Comparison of ENCODE assay signal across 21 cellular contexts in genomic region chr1:199743227-199743626, GRCh38.
DNase-seq lines count a peak whose midpoint lies in the region; TF ChIP-seq lines count a peak whose summit lies in the region.
"Had no signal": no experiment of that assay in that cellular context is flagged by ENCODE, and none has a peak within 500 bp of the region (broad histone marks: within the 10 kb centered on the region; RNA-seq: fewer than 3 reads in every experiment).

No MANE protein-coding gene starts in this region.

- H3F3A ChIP-seq in smooth muscle cell (ENCODE audit: low read depth), result no peaks in the 10 kb centered on the region

- TF ChIP-seq CTCF in fibroblast of pulmonary artery (IDR thresholded peaks at IDR 0.05; ENCODE audit: low read length, missing control alignments), result no peak
- TF ChIP-seq CTCF in smooth muscle cell (IDR thresholded peaks at IDR 0.05; ENCODE audit: borderline replicate concordance, insufficient read depth, poor library complexity, severe bottlenecking), result no peak

- DNase-seq in NOMO-1 (lab: John Stamatoyannopoulos, UW; ENCODE audit: unreplicated experiment in 2 of 2) (peak; percentile 7 to 64), NOMO-1 treated with dmso at 0.1 percent for 144 hours (lab: John Stamatoyannopoulos, UW; ENCODE audit: unreplicated experiment) (no peak), adipocyte (ENCODE audit: low read depth) (peak; percentile 11), fibroblast of pulmonary artery (ENCODE audit: low read depth) (peak; percentile 42), smooth muscle cell (lab: John Stamatoyannopoulos, UW; ENCODE audit: unreplicated experiment) (no peak), MG63 (no peak), RKO (ENCODE audit: low spot score) (no peak), posterior cingulate gyrus (no peak)
- DNase-seq: activated CD4-positive, alpha-beta memory T cell treated with anti-CD3 and anti-CD28 coated beads, Interleukin-2, amount 10 ng/mL, durations not matched to agents 7 days and 5 days; activated CD4-positive, CD25-positive, alpha-beta regulatory T cell; activated gamma-delta T cell treated with Interleukin-2 at 50 U/mL for 16 hours; COR-L47; DMS79 treated with DMSO at 0.1 percent for 48 hours; MM.1S; NCI-H1436 treated with DMSO at 0.1 percent for 48 hours; NCI-H510A treated with DMSO at 0.1 percent for 48 hours; nucleus accumbens; stimulated activated CD8-positive, alpha-beta memory T cell treated with anti-CD3 and anti-CD28 coated beads, Interleukin-4, amount 100 ng/mL, for 48 hours had no signal

- H3K4me3 ChIP-seq in adipocyte (ENCODE audit: low read length) (no peak overlapping the region), fibroblast of pulmonary artery (replicated peaks; ENCODE audit: low read depth, low read length) (no peak overlapping the region), smooth muscle cell (no peak overlapping the region), MG63 (no peak overlapping the region)
- H3K4me3 ChIP-seq: cardiac muscle cell had no signal

- H4K20me1 ChIP-seq in smooth muscle cell (ENCODE audit: low read depth), result no peaks in the 10 kb centered on the region

- H3K27ac ChIP-seq in smooth muscle cell (ENCODE audit: low read depth), result peak overlapping the region; percentile 38
- H3K27ac ChIP-seq: 22Rv1, cardiac muscle cell, HL-60 had no signal

- H2AFZ ChIP-seq in smooth muscle cell (ENCODE audit: low read depth), result no peak overlapping the region

- 63% methylated on average over 5 of the region's 5 CpGs for WGBS in smooth muscle cell (ENCODE audit: low lambda C conversion rate)

- H3K36me3 ChIP-seq in adipocyte (ENCODE audit: control insufficient read depth, insufficient read depth, low read length, severe bottlenecking) (no peaks in the 10 kb centered on the region), smooth muscle cell (ENCODE audit: low read depth) (no peaks in the 10 kb centered on the region), MG63 (no peaks in the 10 kb centered on the region)
- H3K36me3 ChIP-seq: cardiac muscle cell had no signal

- H3K27me3 ChIP-seq in adipocyte (replicated peaks; ENCODE audit: control insufficient read depth, insufficient read depth, low read length) (no peaks in the 10 kb centered on the region), smooth muscle cell (ENCODE audit: low read depth) (peaks cover 19% of the 10 kb centered on the region), MG63 (no peaks in the 10 kb centered on the region)
- H3K27me3 ChIP-seq: cardiac muscle cell had no signal

- H3K9me3 ChIP-seq in adipocyte (ENCODE audit: control insufficient read depth, low read length) (no peaks in the 10 kb centered on the region), smooth muscle cell (replicated peaks; ENCODE audit: low read depth) (no peaks in the 10 kb centered on the region), MG63 (no peaks in the 10 kb centered on the region)

- H3K9ac ChIP-seq in adipocyte (ENCODE audit: low read length) (no peak overlapping the region), smooth muscle cell (ENCODE audit: low read depth) (no peak overlapping the region)

- H3K79me2 ChIP-seq in smooth muscle cell (ENCODE audit: low read depth), result no peaks in the 10 kb centered on the region

- intact Hi-C loops in posterior cingulate gyrus (cut with DNase I), result no loop called here

- H3K4me1 ChIP-seq in adipocyte (ENCODE audit: control insufficient read depth, insufficient read depth, low read length) (peaks cover 8% of the 10 kb centered on the region), smooth muscle cell (ENCODE audit: low read depth) (no peaks in the 10 kb centered on the region)

- peak overlapping the region; percentile 6 for H3K4me2 ChIP-seq in smooth muscle cell

Comparison
In these comparisons a context has a peak if more than half of its experiments do, and no peak if none do; other contexts are left out.
1. DNase-seq: peak in NOMO-1 (2 of 2), adipocyte (single experiment) and fibroblast of pulmonary artery (single experiment); none in NOMO-1 treated with dmso at 0.1 percent for 144 hours (single experiment), smooth muscle cell (single experiment), MG63 (single experiment), RKO (single experiment) and posterior cingulate gyrus (0 of 10).